Comparison of ENCODE assay signal across 23 cellular contexts in genomic region chr5:134462761-134463160, GRCh38. TPM values are rescaled to one million over a fixed set of nuclear protein-coding genes. Genes with fewer than 3 reads are reported as not detected.
DNase-seq lines count a peak whose midpoint lies in the region; ATAC-seq and TF ChIP-seq lines count a peak whose summit lies in the region.
"Had no signal": no experiment of that assay in that cellular context is flagged by ENCODE, and none has a peak within 500 bp of the region (broad histone marks: within the 10 kb centered on the region; RNA-seq: fewer than 3 reads in every experiment).

No MANE protein-coding gene starts in this region.

- intact Hi-C loops in cardiac septum (cut with DNase I): no loop called here
- intact Hi-C loops in left ventricle myocardium superior (cut with micrococcal nuclease): no loop called here
- intact Hi-C loops in uterus (cut with DNase I; ENCODE audit: low total_unique reads): loop anchor here (10.0 kb wide), 1 partner anchor 48 kb away; the partner anchor contains the start of gene CDKN2AIPNL

- no peaks in the 10 kb centered on the region for H3K9me3 ChIP-seq in mesenchymal stem cell (ENCODE audit: control insufficient read depth, low read length)
- no peaks in the 10 kb centered on the region for H3K9me3 ChIP-seq in uterus
- H3K9me3 ChIP-seq: pancreas, SJCRH30, tibial artery had no signal

- TF ChIP-seq CTCF in chondrocyte (IDR thresholded peaks at IDR 0.05) (no peak), uterus (IDR thresholded peaks at IDR 0.05) (no peak)

- no peak overlapping the region for H2BK120ac ChIP-seq in mesenchymal stem cell (ENCODE audit: low read depth, low read length)

- H3K23ac ChIP-seq in mesenchymal stem cell (ENCODE audit: low read length in 2 of 2): no peak overlapping the region

- H4K91ac ChIP-seq in mesenchymal stem cell (ENCODE audit: low read length): no peak overlapping the region

- no peak overlapping the region for H3K4ac ChIP-seq in mesenchymal stem cell (ENCODE audit: low read depth in 1 of 2, low read length in 2 of 2)

- H3K27ac ChIP-seq in mesenchymal stem cell (ENCODE audit: low read length, poor library complexity, severe bottlenecking) (no peak overlapping the region), uterus (peak overlapping the region; percentile 9 to 61)
- H3K27ac ChIP-seq: pancreas, SJCRH30, tibial artery had no signal

- WGBS in mesenchymal stem cell: 83% methylated on average over 6 of the region's 6 CpGs

- no peak overlapping the region for H2BK5ac ChIP-seq in mesenchymal stem cell (ENCODE audit: low read depth, low read length, poor library complexity, severe bottlenecking)

- H4K8ac ChIP-seq in mesenchymal stem cell (ENCODE audit: low read length): no peak overlapping the region

- H3K9ac ChIP-seq in mesenchymal stem cell (ENCODE audit: low read length): no peak overlapping the region

- H3K9me3 Mint-ChIP-seq in chondrocyte (ENCODE audit: low read depth): no peaks in the 10 kb centered on the region
- H3K9me3 Mint-ChIP-seq: activated naive CD4-positive, alpha-beta T cell treated with anti-CD3 and anti-CD28 coated beads for 36 hours; activated T-cell treated with anti-CD3 and anti-CD28 coated beads, Interleukin-2, amount 50 U/mL, for 24 hours; CD8-positive, alpha-beta T cell; natural killer cell treated with Interleukin-12 subunit alpha and Interleukin-12 subunit beta and Interleukin-15 and Interleukin-18, amount 100 ng/mL, for 72 hours; stimulated activated naive CD8-positive, alpha-beta T cell treated with anti-CD3 and anti-CD28 coated beads, Interleukin-15, amount 100 ng/mL, for 72 hours had no signal

- no peaks in the 10 kb centered on the region for H3K27me3 Mint-ChIP-seq in chondrocyte (ENCODE audit: low read depth)
- H3K27me3 Mint-ChIP-seq: activated CD4-positive, alpha-beta T cell treated with anti-CD3 and anti-CD28 coated beads for 36 hours; activated T-cell treated with anti-CD3 and anti-CD28 coated beads, Interleukin-2, amount 50 U/mL, for 24 hours; natural killer cell treated with Interleukin-12 subunit alpha and Interleukin-12 subunit beta and Interleukin-15 and Interleukin-18, amount 100 ng/mL, for 72 hours; stimulated activated naive CD8-positive, alpha-beta T cell treated with anti-CD3 and anti-CD28 coated beads, Interleukin-15, amount 100 ng/mL, for 72 hours had no signal

- H3K4me1 Mint-ChIP-seq in chondrocyte (ENCODE audit: low read depth): peaks cover 53% of the 10 kb centered on the region

- H3K27me3 ChIP-seq in mesenchymal stem cell (ENCODE audit: control insufficient read depth in 1 of 2, insufficient read depth in 1 of 2, low read length in 2 of 2) (no peaks in the 10 kb centered on the region), uterus (no peaks in the 10 kb centered on the region)
- H3K27me3 ChIP-seq: pancreas, SJCRH30, tibial artery had no signal

- peak overlapping the region in 1 of 2 experiments; percentile 18 for H2BK12ac ChIP-seq in mesenchymal stem cell (ENCODE audit: low read length in 2 of 2)

- peak overlapping the region; percentile 1 for H2BK15ac ChIP-seq in mesenchymal stem cell (ENCODE audit: low read depth, poor library complexity, severe bottlenecking)

- no peak overlapping the region for H3K18ac ChIP-seq in mesenchymal stem cell (ENCODE audit: low read depth in 1 of 2, low read length in 2 of 2)

- H3K4me1 ChIP-seq in mesenchymal stem cell (ENCODE audit: control insufficient read depth, insufficient read depth, low read depth, low read length) (peaks cover 38% of the 10 kb centered on the region), uterus (no peaks in the 10 kb centered on the region)

- H3K36me3 ChIP-seq in mesenchymal stem cell (ENCODE audit: control insufficient read depth in 1 of 2, insufficient read depth in 2 of 2, low read depth in 1 of 2, low read length in 2 of 2): no peaks in the 10 kb centered on the region
- no peaks in the 10 kb centered on the region for H3K36me3 ChIP-seq in uterus
- H3K36me3 ChIP-seq: pancreas, SJCRH30, tibial artery had no signal

- ATAC-seq in left ventricle myocardium superior (no peak), GM21786 (IDR thresholded peaks at IDR 0.05; ENCODE audit: unreplicated experiment) (no peak)
- ATAC-seq: activated CD4-positive, alpha-beta T cell treated with anti-CD3 and anti-CD28 coated beads for 36 hours; CD8-positive, alpha-beta T cell; left colon; natural killer cell treated with Interleukin-12 subunit alpha and Interleukin-12 subunit beta and Interleukin-15 and Interleukin-18, amount 100 ng/mL, for 72 hours; Panc1; pancreas; stimulated activated naive CD8-positive, alpha-beta T cell treated with anti-CD3 and anti-CD28 coated beads, Interleukin-15, amount 100 ng/mL, for 72 hours had no signal

- no peak overlapping the region for H3K4me3 ChIP-seq in mesenchymal stem cell (ENCODE audit: insufficient read depth in 1 of 2, low read depth in 1 of 2, low read length in 2 of 2)
- no peak overlapping the region for H3K4me3 ChIP-seq in uterus
- H3K4me3 ChIP-seq: pancreas, SJCRH30, tibial artery had no signal

- H3K27ac Mint-ChIP-seq in chondrocyte (ENCODE audit: unreplicated experiment): no peak overlapping the region
- H3K27ac Mint-ChIP-seq: activated CD4-positive, alpha-beta T cell treated with anti-CD3 and anti-CD28 coated beads for 36 hours; activated naive CD4-positive, alpha-beta T cell treated with anti-CD3 and anti-CD28 coated beads for 36 hours; activated T-cell treated with anti-CD3 and anti-CD28 coated beads, Interleukin-2, amount 50 U/mL, for 24 hours; CD8-positive, alpha-beta T cell; stimulated activated naive CD8-positive, alpha-beta T cell treated with anti-CD3 and anti-CD28 coated beads, Interleukin-15, amount 100 ng/mL, for 72 hours had no signal

- no peak overlapping the region for H2AFZ ChIP-seq in mesenchymal stem cell (ENCODE audit: low read depth, low read length)

- H3K36me3 Mint-ChIP-seq in chondrocyte (ENCODE audit: low read depth): peaks cover 1% of the 10 kb centered on the region
- H3K36me3 Mint-ChIP-seq: CD8-positive, alpha-beta T cell; natural killer cell treated with Interleukin-12 subunit alpha and Interleukin-12 subunit beta and Interleukin-15 and Interleukin-18, amount 100 ng/mL, for 72 hours had no signal

- no peaks in the 10 kb centered on the region for H3K79me1 ChIP-seq in mesenchymal stem cell (replicated peaks; ENCODE audit: low read length, poor library complexity, severe bottlenecking)

- no peak overlapping the region for H2AK5ac ChIP-seq in mesenchymal stem cell (ENCODE audit: low read length, severe bottlenecking)

- H3K4me3 Mint-ChIP-seq in chondrocyte (ENCODE audit: unreplicated experiment): no peak overlapping the region
- H3K4me3 Mint-ChIP-seq: activated CD4-positive, alpha-beta T cell treated with anti-CD3 and anti-CD28 coated beads for 36 hours; activated naive CD4-positive, alpha-beta T cell treated with anti-CD3 and anti-CD28 coated beads for 36 hours; activated T-cell treated with anti-CD3 and anti-CD28 coated beads, Interleukin-2, amount 50 U/mL, for 24 hours; CD8-positive, alpha-beta T cell; natural killer cell treated with Interleukin-12 subunit alpha and Interleukin-12 subunit beta and Interleukin-15 and Interleukin-18, amount 100 ng/mL, for 72 hours; stimulated activated naive CD8-positive, alpha-beta T cell treated with anti-CD3 and anti-CD28 coated beads, Interleukin-15, amount 100 ng/mL, for 72 hours had no signal

- H3K14ac ChIP-seq in mesenchymal stem cell (ENCODE audit: low read length in 2 of 2): no peak overlapping the region

- no peak overlapping the region for H3K4me2 ChIP-seq in mesenchymal stem cell (ENCODE audit: low read length, poor library complexity, severe bottlenecking)

- no peak for TF ChIP-seq POLR2A in uterus (IDR thresholded peaks at IDR 0.05)

- DNase-seq in cardiac septum (ENCODE audit: low spot score) (peak; percentile 43), left ventricle myocardium superior (no peak), chondrocyte (ENCODE audit: low spot score) (peak; percentile 49), mesenchymal stem cell (no peak), uterus (peak in 1 of 2 donors; percentile 10), T-helper 1 cell (no peak), ureter (ENCODE audit: low spot score) (no peak)
- DNase-seq: activated CD4-positive, alpha-beta T cell treated with anti-CD3 and anti-CD28 coated beads for 36 hours; activated naive CD4-positive, alpha-beta T cell treated with anti-CD3 and anti-CD28 coated beads for 36 hours; activated T-cell treated with anti-CD3 and anti-CD28 coated beads, Interleukin-2, amount 50 U/mL, for 24 hours; caudate nucleus; CD8-positive, alpha-beta T cell; DMS153; NCI-H1436 treated with DMSO at 0.1 percent for 48 hours; NCI-H524; SJCRH30; stimulated activated naive CD8-positive, alpha-beta T cell treated with anti-CD3 and anti-CD28 coated beads, Interleukin-15, amount 100 ng/mL, for 72 hours had no signal

RNA-seq across cellular contexts. Expression of gene CDKN2AIPNL, which starts 51.1 kb away (rescaled TPM):
- 27.2 TPM for total RNA-seq in cardiac septum
- 46.0 TPM for total RNA-seq in left ventricle myocardium superior
- total RNA-seq in chondrocyte: 14.8 to 18.9 TPM (median 15.2 TPM) in 3 replicates
- 20.0 TPM for polyA plus RNA-seq in mesenchymal stem cell (2013, experiment 1 of 2)
- polyA plus RNA-seq in mesenchymal stem cell (2013, experiment 2 of 2): 19.1 TPM
- total RNA-seq in uterus: 10 to 100 TPM in 3 of 4 donors, not detected in 1; 20.9 to 26.1 (median 24.5) TPM
- total RNA-seq in ureter: 23.5 TPM

Comparison
In these comparisons a context has a peak if more than half of its experiments do, and no peak if none do; other contexts are left out.
1. DNase-seq: peak in cardiac septum (single experiment) and chondrocyte (single experiment); none in left ventricle myocardium superior (single experiment), mesenchymal stem cell (single experiment), T-helper 1 cell (0 of 5) and ureter (single experiment).